ENCODE assay signal across 1 cellular context in the genomic region with DNA sequence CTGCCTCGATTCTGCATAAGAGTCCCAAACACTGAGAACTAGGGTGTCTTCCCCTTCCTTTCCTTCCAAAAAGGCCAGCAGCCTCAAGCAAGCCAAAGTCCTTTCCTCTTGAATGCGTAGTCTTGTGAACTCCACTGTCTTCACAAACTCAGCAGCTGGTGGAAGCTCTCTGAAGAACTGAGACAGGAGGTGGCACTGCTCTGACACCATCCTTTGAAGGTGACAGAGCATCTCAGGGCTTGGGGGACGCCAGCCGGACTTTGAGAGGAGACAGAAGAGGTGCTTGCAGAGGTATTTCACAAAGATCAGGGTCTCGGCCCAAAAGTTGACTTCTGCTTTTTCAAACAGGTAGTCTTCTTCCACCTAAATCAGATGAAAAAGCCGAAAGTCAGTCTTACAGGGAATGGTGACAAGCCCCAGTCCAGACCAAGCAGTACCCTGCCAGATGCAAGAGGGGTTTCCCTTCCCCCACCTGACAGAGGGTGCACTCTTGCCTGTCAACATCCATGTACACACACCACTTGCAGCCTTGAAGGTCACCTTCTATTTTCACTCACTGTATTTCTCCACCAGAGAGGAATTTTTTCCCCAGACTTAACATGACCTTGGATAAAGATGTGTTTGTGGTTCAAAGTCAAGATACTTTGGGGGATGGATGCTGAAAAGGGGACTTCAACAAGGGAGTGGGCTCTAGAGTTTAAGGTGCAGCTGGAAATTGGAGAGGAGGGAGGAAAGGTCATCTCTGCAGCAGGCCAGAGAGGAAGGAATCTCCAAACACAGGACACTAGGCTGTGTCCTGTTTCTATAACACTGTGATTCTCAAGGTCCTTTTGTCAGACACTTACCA.
A peak's percentile ranks its signal among the peaks of the same experiment; 100 is the strongest.
TF ChIP-seq lines count a peak whose summit lies in the region.

No MANE protein-coding gene starts in this region.

TF ChIP-seq in GM12891, 5 proteins besides CTCF, POLR2A, EP300 and RAD21:
- TF ChIP-seq POLR2AphosphoS5 (IDR thresholded peaks at IDR 0.05; ENCODE audit: low read depth, low read length): no peak
- TF ChIP-seq POU2F2 (IDR thresholded peaks at IDR 0.05; ENCODE audit: low read depth, low read length): no peak
- TF ChIP-seq PAX5 (IDR thresholded peaks at IDR 0.05; ENCODE audit: insufficient read depth, low read length, severe bottlenecking): no peak
- TF ChIP-seq TAF1 (IDR thresholded peaks at IDR 0.05; ENCODE audit: low read depth, low read length): no peak
- 0 out of 2 replicates have a peak, but pooled peaks have one; percentile 3 for TF ChIP-seq SPI1 (IDR thresholded peaks at IDR 0.05; ENCODE audit: low read depth, low read length)
